Comparison of ENCODE assay signal across 3 cellular contexts in the genomic region with DNA sequence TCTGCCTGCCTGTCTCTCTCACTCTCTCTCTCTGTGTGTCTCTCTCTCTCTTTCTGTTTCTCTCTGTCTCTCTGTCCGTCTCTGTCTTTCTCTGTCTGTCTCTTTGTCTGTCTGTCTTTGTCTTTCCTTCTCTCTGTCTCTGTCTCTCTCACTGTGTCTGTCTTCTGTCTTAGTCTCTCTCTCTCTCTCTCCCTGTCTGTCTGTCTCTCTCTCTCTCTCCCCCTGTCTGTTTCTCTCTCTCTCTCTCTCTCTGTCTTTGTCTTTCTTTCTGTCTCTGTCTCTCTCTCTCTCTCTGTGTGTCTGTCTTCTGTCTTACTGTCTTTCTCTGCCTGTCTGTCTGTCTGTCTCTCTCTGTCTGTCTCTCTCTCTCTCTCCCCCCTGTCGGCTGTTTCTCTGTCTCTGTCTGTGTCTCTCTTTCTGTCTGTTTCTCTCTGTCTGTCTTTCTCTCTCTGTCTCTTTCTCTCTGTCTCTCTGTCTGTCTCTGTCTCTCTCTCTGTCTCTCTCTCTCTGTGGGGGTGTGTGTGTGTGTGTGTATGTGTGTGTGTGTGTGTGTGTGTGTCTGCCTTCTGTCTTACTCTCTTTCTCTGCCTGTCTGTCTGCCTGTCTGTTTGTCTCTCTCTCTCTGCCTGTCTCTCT.
TF ChIP-seq lines count a peak whose summit lies in the region.
"Not testable (repeated sequence)": the region's sequence is repeated elsewhere in the genome, so short reads cannot be mapped to it uniquely, and the experiment has no call there.

No MANE protein-coding gene starts in this region.

TF ChIP-seq in WTC11, 78 proteins besides CTCF, POLR2A, EP300 and RAD21 (continued from another document and continues in another):
- TF ChIP-seq, protein P1, sequence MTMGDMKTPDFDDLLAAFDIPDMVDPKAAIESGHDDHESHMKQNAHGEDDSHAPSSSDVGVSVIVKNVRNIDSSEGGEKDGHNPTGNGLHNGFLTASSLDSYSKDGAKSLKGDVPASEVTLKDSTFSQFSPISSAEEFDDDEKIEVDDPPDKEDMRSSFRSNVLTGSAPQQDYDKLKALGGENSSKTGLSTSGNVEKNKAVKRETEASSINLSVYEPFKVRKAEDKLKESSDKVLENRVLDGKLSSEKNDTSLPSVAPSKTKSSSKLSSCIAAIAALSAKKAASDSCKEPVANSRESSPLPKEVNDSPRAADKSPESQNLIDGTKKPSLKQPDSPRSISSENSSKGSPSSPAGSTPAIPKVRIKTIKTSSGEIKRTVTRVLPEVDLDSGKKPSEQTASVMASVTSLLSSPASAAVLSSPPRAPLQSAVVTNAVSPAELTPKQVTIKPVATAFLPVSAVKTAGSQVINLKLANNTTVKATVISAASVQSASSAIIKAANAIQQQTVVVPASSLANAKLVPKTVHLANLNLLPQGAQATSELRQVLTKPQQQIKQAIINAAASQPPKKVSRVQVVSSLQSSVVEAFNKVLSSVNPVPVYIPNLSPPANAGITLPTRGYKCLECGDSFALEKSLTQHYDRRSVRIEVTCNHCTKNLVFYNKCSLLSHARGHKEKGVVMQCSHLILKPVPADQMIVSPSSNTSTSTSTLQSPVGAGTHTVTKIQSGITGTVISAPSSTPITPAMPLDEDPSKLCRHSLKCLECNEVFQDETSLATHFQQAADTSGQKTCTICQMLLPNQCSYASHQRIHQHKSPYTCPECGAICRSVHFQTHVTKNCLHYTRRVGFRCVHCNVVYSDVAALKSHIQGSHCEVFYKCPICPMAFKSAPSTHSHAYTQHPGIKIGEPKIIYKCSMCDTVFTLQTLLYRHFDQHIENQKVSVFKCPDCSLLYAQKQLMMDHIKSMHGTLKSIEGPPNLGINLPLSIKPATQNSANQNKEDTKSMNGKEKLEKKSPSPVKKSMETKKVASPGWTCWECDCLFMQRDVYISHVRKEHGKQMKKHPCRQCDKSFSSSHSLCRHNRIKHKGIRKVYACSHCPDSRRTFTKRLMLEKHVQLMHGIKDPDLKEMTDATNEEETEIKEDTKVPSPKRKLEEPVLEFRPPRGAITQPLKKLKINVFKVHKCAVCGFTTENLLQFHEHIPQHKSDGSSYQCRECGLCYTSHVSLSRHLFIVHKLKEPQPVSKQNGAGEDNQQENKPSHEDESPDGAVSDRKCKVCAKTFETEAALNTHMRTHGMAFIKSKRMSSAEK (CRISPR knock-in tag; IDR thresholded peaks at IDR 0.05; ENCODE audit: borderline replicate concordance), result 0 out of 2 replicates have a peak, but pooled peaks have one; percentile 70
- TF ChIP-seq NFE2L1 (CRISPR knock-in tag; IDR thresholded peaks at IDR 0.05) (0 out of 2 replicates have a peak, but pooled peaks have one; percentile 90), NFYB (CRISPR knock-in tag; conservative IDR thresholded peaks at IDR 0.05; ENCODE audit: low read depth) (0 out of 2 replicates have a peak, but pooled peaks have one; percentile 10), TCF7 (CRISPR knock-in tag; IDR thresholded peaks at IDR 0.05; ENCODE audit: low read depth) (peak; percentile 99)
- TF ChIP-seq, protein P2, sequence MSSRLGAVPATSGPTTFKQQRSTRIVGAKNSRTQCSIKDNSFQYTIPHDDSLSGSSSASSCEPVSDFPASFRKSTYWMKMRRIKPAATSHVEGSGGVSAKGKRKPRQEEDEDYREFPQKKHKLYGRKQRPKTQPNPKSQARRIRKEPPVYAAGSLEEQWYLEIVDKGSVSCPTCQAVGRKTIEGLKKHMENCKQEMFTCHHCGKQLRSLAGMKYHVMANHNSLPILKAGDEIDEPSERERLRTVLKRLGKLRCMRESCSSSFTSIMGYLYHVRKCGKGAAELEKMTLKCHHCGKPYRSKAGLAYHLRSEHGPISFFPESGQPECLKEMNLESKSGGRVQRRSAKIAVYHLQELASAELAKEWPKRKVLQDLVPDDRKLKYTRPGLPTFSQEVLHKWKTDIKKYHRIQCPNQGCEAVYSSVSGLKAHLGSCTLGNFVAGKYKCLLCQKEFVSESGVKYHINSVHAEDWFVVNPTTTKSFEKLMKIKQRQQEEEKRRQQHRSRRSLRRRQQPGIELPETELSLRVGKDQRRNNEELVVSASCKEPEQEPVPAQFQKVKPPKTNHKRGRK (CRISPR knock-in tag; IDR thresholded peaks at IDR 0.05; ENCODE audit: borderline replicate concordance), result peak; percentile 90; the same call in 1 of the 2 replicates

TF ChIP-seq in K562, 482 proteins besides CTCF, POLR2A, EP300 and RAD21 (continued from another document and continues in another):
- TF ChIP-seq NR2F6 (CRISPR knock-in tag; IDR thresholded peaks at IDR 0.05) (peak; percentile 98), YBX1 (IDR thresholded peaks at IDR 0.05) (peak; percentile 85), NCOA1 (IDR thresholded peaks at IDR 0.05; ENCODE audit: low read depth) (peak; percentile 11; the same call in 1 of the 2 replicates), ZNF408 (CRISPR knock-in tag; IDR thresholded peaks at IDR 0.05; ENCODE audit: low read depth) (peak; percentile 93; the same call in 1 of the 2 replicates)
- TF ChIP-seq, protein P3, sequence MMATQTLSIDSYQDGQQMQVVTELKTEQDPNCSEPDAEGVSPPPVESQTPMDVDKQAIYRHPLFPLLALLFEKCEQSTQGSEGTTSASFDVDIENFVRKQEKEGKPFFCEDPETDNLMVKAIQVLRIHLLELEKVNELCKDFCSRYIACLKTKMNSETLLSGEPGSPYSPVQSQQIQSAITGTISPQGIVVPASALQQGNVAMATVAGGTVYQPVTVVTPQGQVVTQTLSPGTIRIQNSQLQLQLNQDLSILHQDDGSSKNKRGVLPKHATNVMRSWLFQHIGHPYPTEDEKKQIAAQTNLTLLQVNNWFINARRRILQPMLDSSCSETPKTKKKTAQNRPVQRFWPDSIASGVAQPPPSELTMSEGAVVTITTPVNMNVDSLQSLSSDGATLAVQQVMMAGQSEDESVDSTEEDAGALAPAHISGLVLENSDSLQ (IDR thresholded peaks at IDR 0.05), result peak; percentile 35; the same call in 1 of the 2 replicates
- TF ChIP-seq, protein P4, sequence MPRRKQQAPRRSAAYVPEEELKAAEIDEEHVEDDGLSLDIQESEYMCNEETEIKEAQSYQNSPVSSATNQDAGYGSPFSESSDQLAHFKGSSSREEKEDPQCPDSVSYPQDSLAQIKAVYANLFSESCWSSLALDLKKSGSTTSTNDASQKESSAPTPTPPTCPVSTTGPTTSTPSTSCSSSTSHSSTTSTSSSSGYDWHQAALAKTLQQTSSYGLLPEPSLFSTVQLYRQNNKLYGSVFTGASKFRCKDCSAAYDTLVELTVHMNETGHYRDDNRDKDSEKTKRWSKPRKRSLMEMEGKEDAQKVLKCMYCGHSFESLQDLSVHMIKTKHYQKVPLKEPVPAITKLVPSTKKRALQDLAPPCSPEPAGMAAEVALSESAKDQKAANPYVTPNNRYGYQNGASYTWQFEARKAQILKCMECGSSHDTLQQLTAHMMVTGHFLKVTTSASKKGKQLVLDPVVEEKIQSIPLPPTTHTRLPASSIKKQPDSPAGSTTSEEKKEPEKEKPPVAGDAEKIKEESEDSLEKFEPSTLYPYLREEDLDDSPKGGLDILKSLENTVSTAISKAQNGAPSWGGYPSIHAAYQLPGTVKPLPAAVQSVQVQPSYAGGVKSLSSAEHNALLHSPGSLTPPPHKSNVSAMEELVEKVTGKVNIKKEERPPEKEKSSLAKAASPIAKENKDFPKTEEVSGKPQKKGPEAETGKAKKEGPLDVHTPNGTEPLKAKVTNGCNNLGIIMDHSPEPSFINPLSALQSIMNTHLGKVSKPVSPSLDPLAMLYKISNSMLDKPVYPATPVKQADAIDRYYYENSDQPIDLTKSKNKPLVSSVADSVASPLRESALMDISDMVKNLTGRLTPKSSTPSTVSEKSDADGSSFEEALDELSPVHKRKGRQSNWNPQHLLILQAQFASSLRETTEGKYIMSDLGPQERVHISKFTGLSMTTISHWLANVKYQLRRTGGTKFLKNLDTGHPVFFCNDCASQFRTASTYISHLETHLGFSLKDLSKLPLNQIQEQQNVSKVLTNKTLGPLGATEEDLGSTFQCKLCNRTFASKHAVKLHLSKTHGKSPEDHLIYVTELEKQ (CRISPR knock-in tag; IDR thresholded peaks at IDR 0.05), result peak; percentile 89

TF ChIP-seq in HepG2, 621 proteins besides CTCF, POLR2A, EP300 and RAD21 (continued from another document):
- TF ChIP-seq, protein P5, sequence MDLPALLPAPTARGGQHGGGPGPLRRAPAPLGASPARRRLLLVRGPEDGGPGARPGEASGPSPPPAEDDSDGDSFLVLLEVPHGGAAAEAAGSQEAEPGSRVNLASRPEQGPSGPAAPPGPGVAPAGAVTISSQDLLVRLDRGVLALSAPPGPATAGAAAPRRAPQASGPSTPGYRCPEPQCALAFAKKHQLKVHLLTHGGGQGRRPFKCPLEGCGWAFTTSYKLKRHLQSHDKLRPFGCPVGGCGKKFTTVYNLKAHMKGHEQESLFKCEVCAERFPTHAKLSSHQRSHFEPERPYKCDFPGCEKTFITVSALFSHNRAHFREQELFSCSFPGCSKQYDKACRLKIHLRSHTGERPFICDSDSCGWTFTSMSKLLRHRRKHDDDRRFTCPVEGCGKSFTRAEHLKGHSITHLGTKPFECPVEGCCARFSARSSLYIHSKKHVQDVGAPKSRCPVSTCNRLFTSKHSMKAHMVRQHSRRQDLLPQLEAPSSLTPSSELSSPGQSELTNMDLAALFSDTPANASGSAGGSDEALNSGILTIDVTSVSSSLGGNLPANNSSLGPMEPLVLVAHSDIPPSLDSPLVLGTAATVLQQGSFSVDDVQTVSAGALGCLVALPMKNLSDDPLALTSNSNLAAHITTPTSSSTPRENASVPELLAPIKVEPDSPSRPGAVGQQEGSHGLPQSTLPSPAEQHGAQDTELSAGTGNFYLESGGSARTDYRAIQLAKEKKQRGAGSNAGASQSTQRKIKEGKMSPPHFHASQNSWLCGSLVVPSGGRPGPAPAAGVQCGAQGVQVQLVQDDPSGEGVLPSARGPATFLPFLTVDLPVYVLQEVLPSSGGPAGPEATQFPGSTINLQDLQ (CRISPR knock-in tag; IDR thresholded peaks at IDR 0.05), result peak; percentile 52; the same call in 1 of the 2 replicates
- TF ChIP-seq ZNF780A (CRISPR knock-in tag; IDR thresholded peaks at IDR 0.05) (0 out of 2 replicates have a peak, but pooled peaks have one; percentile 33), JUNB (CRISPR knock-in tag; IDR thresholded peaks at IDR 0.05; ENCODE audit: borderline replicate concordance) (peak; percentile 83; the same call in 1 of the 2 replicates), NBN (conservative IDR thresholded peaks at IDR 0.05) (peak; percentile 100), SP1 (IDR thresholded peaks at IDR 0.05) (peak; percentile 99), PLRG1 (conservative IDR thresholded peaks at IDR 0.05) (peak; percentile 100), IKZF1 (IDR thresholded peaks at IDR 0.05) (peak; percentile 100), ZNF737 (CRISPR knock-in tag; IDR thresholded peaks at IDR 0.05; ENCODE audit: borderline replicate concordance) (peak; percentile 75; the same call in 1 of the 2 replicates), RFX1 (IDR thresholded peaks at IDR 0.05) (peak; percentile 60; the same call in 1 of the 2 replicates), ZNF282 (IDR thresholded peaks at IDR 0.05; ENCODE audit: partially characterized antibody) (peak; percentile 100), SOX6 (IDR thresholded peaks at IDR 0.05) (peak; percentile 100), LCORL (IDR thresholded peaks at IDR 0.05) (peak; percentile 100), ZNF296 (CRISPR knock-in tag; conservative IDR thresholded peaks at IDR 0.05) (peak; percentile 90; the same call in 1 of the 2 replicates), FOXA1 (IDR thresholded peaks at IDR 0.05) (peak; percentile 99), SCMH1 (CRISPR knock-in tag; IDR thresholded peaks at IDR 0.05; ENCODE audit: borderline replicate concordance) (peak; percentile 78; the same call in 1 of the 2 replicates), RAD51 (IDR thresholded peaks at IDR 0.05; ENCODE audit: borderline replicate concordance) (peak; percentile 94), ZNF207 (IDR thresholded peaks at IDR 0.05; ENCODE audit: borderline replicate concordance) (peak; percentile 100), SKI (IDR thresholded peaks at IDR 0.05; ENCODE audit: partially characterized antibody) (peak; percentile 92)
- TF ChIP-seq SP1, SOX6, LCORL, FOXA1 (CRISPR knock-in tag; IDR thresholded peaks at IDR 0.05): not testable (repeated sequence)
- TF ChIP-seq, protein P6, sequence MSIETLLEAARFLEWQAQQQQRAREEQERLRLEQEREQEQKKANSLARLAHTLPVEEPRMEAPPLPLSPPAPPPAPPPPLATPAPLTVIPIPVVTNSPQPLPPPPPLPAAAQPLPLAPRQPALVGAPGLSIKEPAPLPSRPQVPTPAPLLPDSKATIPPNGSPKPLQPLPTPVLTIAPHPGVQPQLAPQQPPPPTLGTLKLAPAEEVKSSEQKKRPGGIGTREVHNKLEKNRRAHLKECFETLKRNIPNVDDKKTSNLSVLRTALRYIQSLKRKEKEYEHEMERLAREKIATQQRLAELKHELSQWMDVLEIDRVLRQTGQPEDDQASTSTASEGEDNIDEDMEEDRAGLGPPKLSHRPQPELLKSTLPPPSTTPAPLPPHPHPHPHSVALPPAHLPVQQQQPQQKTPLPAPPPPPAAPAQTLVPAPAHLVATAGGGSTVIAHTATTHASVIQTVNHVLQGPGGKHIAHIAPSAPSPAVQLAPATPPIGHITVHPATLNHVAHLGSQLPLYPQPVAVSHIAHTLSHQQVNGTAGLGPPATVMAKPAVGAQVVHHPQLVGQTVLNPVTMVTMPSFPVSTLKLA (IDR thresholded peaks at IDR 0.05), result peak; percentile 95
